ENCODE assay signal across 29 cellular contexts in the genomic region with DNA sequence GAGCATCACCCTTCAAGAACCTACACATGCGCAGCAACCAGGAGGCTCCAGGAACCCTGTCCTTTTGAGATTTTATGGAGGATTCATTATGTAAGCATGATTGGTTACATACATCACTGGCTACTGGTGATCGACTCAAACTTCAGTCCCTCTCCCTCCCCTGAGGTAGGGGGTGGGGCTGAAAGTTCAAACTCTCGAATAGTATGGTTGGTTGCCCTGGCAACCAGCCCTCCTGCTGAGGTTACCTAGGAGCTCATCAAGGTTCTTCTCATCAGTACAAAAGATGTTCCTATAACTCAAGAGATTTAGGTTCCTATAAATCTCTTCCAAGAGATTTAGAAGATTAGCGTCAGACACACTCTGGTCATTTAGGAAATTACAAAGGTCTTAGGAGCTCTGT. TPM values are rescaled to one million over a fixed set of nuclear protein-coding genes. Genes with fewer than 3 reads are reported as not detected.
DNase-seq lines count a peak whose midpoint lies in the region; ATAC-seq and TF ChIP-seq lines count a peak whose summit lies in the region.
"Had no signal": no experiment of that assay in that cellular context is flagged by ENCODE, and none has a peak within 500 bp of the region (broad histone marks: within the 10 kb centered on the region; RNA-seq: fewer than 3 reads in every experiment).

No MANE protein-coding gene starts in this region.

- no CpG with 5 or more reads among the region's 4 CpGs for WGBS in mesendoderm (ENCODE audit: extremely low coverage, insufficient coverage, low lambda C conversion rate)

- H3K56ac ChIP-seq in mesendoderm (ENCODE audit: low read length), result no peak overlapping the region

- H2AFZ ChIP-seq in GM23338, result no peak overlapping the region
- H2AFZ ChIP-seq: GM23248, PC-9 had no signal

- no peak overlapping the region for H2BK15ac ChIP-seq in mesendoderm (replicated peaks; ENCODE audit: low read depth)

- no peak overlapping the region for H3K4me3 ChIP-seq in GM23338
- H3K4me3 ChIP-seq in mesendoderm (ENCODE audit: low read length), result no peak overlapping the region
- H3K4me3 ChIP-seq: GM23248, PC-9, SJCRH30 had no signal

- no peaks in the 10 kb centered on the region for H3F3A ChIP-seq in GM23338 (replicated peaks; ENCODE audit: low read depth)

- no peaks in the 10 kb centered on the region for H3K79me1 ChIP-seq in mesendoderm (ENCODE audit: low read length)

- CTCF ChIA-PET in WTC11 (lab: Charles Lee), result no interaction called here

- H3K36me3 Mint-ChIP-seq in GM23338 (ENCODE audit: low read depth) (no peaks in the 10 kb centered on the region; the same call in 2 of the 3 replicates), WTC11 (no peaks in the 10 kb centered on the region)
- peaks cover 2 to 12% of the 10 kb centered on the region in 2 donors for H3K36me3 Mint-ChIP-seq in stimulated activated naive B cell treated with anti-CD40 and anti-IgM and Interleukin-4, amounts not matched to agents 10 μg/mL and 1 μg/mL and 100 μg/mL, for 72 hours

- H3K23ac ChIP-seq in mesendoderm (ENCODE audit: low read length), result no peak overlapping the region

- H4K5ac ChIP-seq in mesendoderm (ENCODE audit: low read length), result no peak overlapping the region

- no peaks in the 10 kb centered on the region for H3K36me3 ChIP-seq in GM23338 (ENCODE audit: insufficient read depth)
- H3K36me3 ChIP-seq in mesendoderm (ENCODE audit: control insufficient read depth, insufficient read depth, low read length), result no peaks in the 10 kb centered on the region
- H3K36me3 ChIP-seq: BE2C, SJCRH30 had no signal

- H3K18ac ChIP-seq in mesendoderm (ENCODE audit: low read length), result no peak overlapping the region

- H3K9me3 Mint-ChIP-seq in GM23338 (peaks cover 5% of the 10 kb centered on the region; the same call in 1 of the 3 replicates), WTC11 (peaks cover 12% of the 10 kb centered on the region)
- peaks cover 15 to 16% of the 10 kb centered on the region in 2 donors for H3K9me3 Mint-ChIP-seq in stimulated activated naive B cell treated with anti-CD40 and anti-IgM and Interleukin-4, amounts not matched to agents 10 μg/mL and 1 μg/mL and 100 μg/mL, for 72 hours

- ATAC-seq in GM23338 (peak; percentile 54), WTC11 (peak; percentile 42)
- ATAC-seq in stimulated activated naive B cell treated with anti-CD40 and anti-IgM and Interleukin-4, amounts not matched to agents 10 μg/mL and 1 μg/mL and 100 μg/mL, for 72 hours (replicated peaks), result no peak
- ATAC-seq: Right ventricle myocardium inferior, SK-N-SH treated with all-trans-retinoic acid at 6 μM for 48 hours had no signal

- peak; percentile 14 for DNase-seq in DMS 273 (lab: John Stamatoyannopoulos, UW; ENCODE audit: unreplicated experiment)
- no peak for DNase-seq in DMS 273 treated with DMSO at 0.1 percent for 48 hours (lab: John Stamatoyannopoulos, UW)
- DNase-seq in GM23338 (ENCODE audit: low spot score), result peak; percentile 88
- DNase-seq in WTC11 (ENCODE audit: low spot score), result peak; percentile 75
- DNase-seq in mesendoderm, result peak; percentile 89
- DNase-seq in SKM-1 treated with dmso at 0.1 percent for 144 hours (lab: John Stamatoyannopoulos, UW; ENCODE audit: unreplicated experiment), result no peak
- no peak for DNase-seq in stimulated activated naive B cell treated with anti-CD40 and anti-IgM and Interleukin-4, amounts not matched to agents 10 μg/mL and 1 μg/mL and 100 μg/mL, for 72 hours
- DNase-seq: BE2C; CD8-positive, alpha-beta memory T cell; DMS153; DND-41; GM23248; HCEC 1CT; IMR-90; MM.1S; NCI-H2029; NCI-H2227 treated with DMSO at 0.1 percent for 48 hours; NCI-H526 treated with DMSO at 0.1 percent for 48 hours; NK-92 treated with Interleukin-12 subunit alpha and Interleukin-12 subunit beta, amount 100 ng/mL, for 24 hours; PC-9; SJCRH30 had no signal

- H3K9me2 ChIP-seq in GM23338 (ENCODE audit: insufficient read depth), result 0 out of 2 replicates have a peak, but pooled peaks cover 7% of the 10 kb centered on the region

- no peak overlapping the region for H3K4ac ChIP-seq in mesendoderm (ENCODE audit: low read depth, low read length)

- H3K4me2 ChIP-seq in GM23338 (no peak overlapping the region), mesendoderm (ENCODE audit: low read length) (no peak overlapping the region)
- H3K4me2 ChIP-seq: KMS-11, PC-9 had no signal

- peaks cover 5% of the 10 kb centered on the region; the same call in 1 of the 2 replicates for H4K20me1 ChIP-seq in GM23338 (replicated peaks; ENCODE audit: insufficient read depth)

- no peak for TF ChIP-seq CTCF in GM23338 (conservative IDR thresholded peaks at IDR 0.05; ENCODE audit: low read depth in 2 of 2)
- TF ChIP-seq CTCF in WTC11 (IDR thresholded peaks at IDR 0.05), result no peak

- H2BK5ac ChIP-seq in mesendoderm (ENCODE audit: low read length), result no peak overlapping the region

- H3K4me3 Mint-ChIP-seq in GM23338 (no peak overlapping the region), WTC11 (no peak overlapping the region)
- H3K4me3 Mint-ChIP-seq in stimulated activated naive B cell treated with anti-CD40 and anti-IgM and Interleukin-4, amounts not matched to agents 10 μg/mL and 1 μg/mL and 100 μg/mL, for 72 hours, result no peak overlapping the region
- H3K4me3 Mint-ChIP-seq: CD8-positive, alpha-beta memory T cell had no signal

- POLR2A ChIA-PET in WTC11 (lab: Charles Lee), result interaction anchor here (1.0 kb wide), 1 partner anchor 62 kb away, joined by 4 read pairs; a partner anchor contains a TSS

- H3K27ac ChIP-seq in GM23338 (ENCODE audit: low read depth) (no peak overlapping the region), mesendoderm (ENCODE audit: low read depth, low read length) (no peak overlapping the region)
- H3K27ac ChIP-seq: 22Rv1, GM23248, KMS-11, PC-9, SJCRH30 had no signal

- H3K4me1 Mint-ChIP-seq in GM23338 (peaks cover 3% of the 10 kb centered on the region; the same call in 2 of the 3 replicates), WTC11 (peaks cover 11% of the 10 kb centered on the region)
- peaks cover 9 to 12% of the 10 kb centered on the region in 2 donors for H3K4me1 Mint-ChIP-seq in stimulated activated naive B cell treated with anti-CD40 and anti-IgM and Interleukin-4, amounts not matched to agents 10 μg/mL and 1 μg/mL and 100 μg/mL, for 72 hours

- no peak overlapping the region for H3K27ac Mint-ChIP-seq in GM23338
- no peak overlapping the region for H3K27ac Mint-ChIP-seq in WTC11
- H3K27ac Mint-ChIP-seq in stimulated activated naive B cell treated with anti-CD40 and anti-IgM and Interleukin-4, amounts not matched to agents 10 μg/mL and 1 μg/mL and 100 μg/mL, for 72 hours, result no peak overlapping the region
- H3K27ac Mint-ChIP-seq: CD14-positive monocyte; CD8-positive, alpha-beta memory T cell had no signal

- H3K4me1 ChIP-seq in GM23338 (ENCODE audit: insufficient read depth) (no peaks in the 10 kb centered on the region), mesendoderm (ENCODE audit: control insufficient read depth, low read depth, low read length) (peaks cover 2% of the 10 kb centered on the region)
- H3K4me1 ChIP-seq: BE2C, SJCRH30 had no signal

- H3K27me3 ChIP-seq in GM23338 (ENCODE audit: insufficient read depth), result peaks cover 79% of the 10 kb centered on the region
- peaks cover 16% of the 10 kb centered on the region for H3K27me3 ChIP-seq in mesendoderm (ENCODE audit: insufficient read depth, low read length, poor library complexity)
- H3K27me3 ChIP-seq: SJCRH30 had no signal

- no peak overlapping the region for H2BK120ac ChIP-seq in mesendoderm (ENCODE audit: low read depth, low read length)

- no peak overlapping the region for H4K8ac ChIP-seq in mesendoderm (ENCODE audit: low read depth, low read length)

- no peak overlapping the region for H2AK5ac ChIP-seq in mesendoderm (ENCODE audit: low read length)

- H3K9ac ChIP-seq in mesendoderm (ENCODE audit: low read length), result no peak overlapping the region
- H3K9ac ChIP-seq: GM23248, KMS-11 had no signal

- H3K27me3 Mint-ChIP-seq in GM23338 (ENCODE audit: insufficient read depth, low read depth, poor library complexity) (peaks cover 39% of the 10 kb centered on the region), WTC11 (ENCODE audit: low read depth) (peaks cover 93% of the 10 kb centered on the region)
- H3K27me3 Mint-ChIP-seq in stimulated activated naive B cell treated with anti-CD40 and anti-IgM and Interleukin-4, amounts not matched to agents 10 μg/mL and 1 μg/mL and 100 μg/mL, for 72 hours, result peaks cover 60% of the 10 kb centered on the region in 2 donors

- H3K79me2 ChIP-seq in GM23338 (replicated peaks; ENCODE audit: insufficient read depth), result no peaks in the 10 kb centered on the region
- H3K79me2 ChIP-seq in mesendoderm (ENCODE audit: control insufficient read depth, insufficient read depth, low read length), result no peaks in the 10 kb centered on the region

TF ChIP-seq in GM23338, 12 proteins besides CTCF, POLR2A, EP300 and RAD21 (continues in another document):
- no peak for TF ChIP-seq EZH2 (IDR thresholded peaks at IDR 0.05; ENCODE audit: low read depth, unreplicated experiment)
- TF ChIP-seq ZNF331 (CRISPR knock-in tag; IDR thresholded peaks at IDR 0.05; ENCODE audit: low read depth), result no peak

TF ChIP-seq in WTC11, 78 proteins besides CTCF, POLR2A, EP300 and RAD21 (continues in another document):
- no peak for TF ChIP-seq ZNF416 (CRISPR knock-in tag; IDR thresholded peaks at IDR 0.05)
- TF ChIP-seq NFATC4 (CRISPR knock-in tag; IDR thresholded peaks at IDR 0.05), result no peak
- TF ChIP-seq ZNF219 (CRISPR knock-in tag; IDR thresholded peaks at IDR 0.05; ENCODE audit: borderline replicate concordance), result no peak

RNA-seq across cellular contexts. Expression of a gene that starts 21.9 kb away (rescaled TPM):
- 10.9 and 11.9 TPM in 2 replicates for total RNA-seq in GM23338 (2014; rRNA removed; shearing (Covaris generic))
- 10.0 and 10.9 TPM in 2 replicates for polyA plus RNA-seq in GM23338 (2016; fragmentation: Nextera tagmentation; extraction: Ambion mirVana)
- 13.0 to 15.1 TPM (median 14.5 TPM) in 3 replicates for total RNA-seq in WTC11 (2021)
- 9.2 TPM for polyA plus RNA-seq in mesendoderm (2013, experiment 1 of 2)
- polyA plus RNA-seq in mesendoderm (2013, experiment 2 of 2), result 8.6 TPM

RNA-seq across cellular contexts. Expression of a gene that starts 48.9 kb away (rescaled TPM):
- 5.7 and 5.9 TPM in 2 replicates for total RNA-seq in GM23338 (2014; rRNA removed; shearing (Covaris generic))
- polyA plus RNA-seq in GM23338 (2016; fragmentation: Nextera tagmentation; extraction: Ambion mirVana), result 2.8 and 3.1 TPM in 2 replicates
- 6.4 to 7.3 TPM (median 7.0 TPM) in 3 replicates for total RNA-seq in WTC11 (2021)
- polyA plus RNA-seq in mesendoderm (2013, experiment 1 of 2), result 3.1 TPM
- 3.3 TPM for polyA plus RNA-seq in mesendoderm (2013, experiment 2 of 2)

RNA-seq across cellular contexts. Expression of a gene that starts 55.9 kb away (rescaled TPM):
- 0.16 and 1.6 TPM in 2 replicates for total RNA-seq in GM23338 (2014; rRNA removed; shearing (Covaris generic))
- 2.9 and 3.2 TPM in 2 replicates for polyA plus RNA-seq in GM23338 (2016; fragmentation: Nextera tagmentation; extraction: Ambion mirVana)
- total RNA-seq in WTC11 (2021), result 0.26 to 0.46 TPM (median 0.41 TPM) in 3 replicates
- polyA plus RNA-seq in mesendoderm (2013, experiment 1 of 2), result 0.17 TPM
- polyA plus RNA-seq in mesendoderm (2013, experiment 2 of 2), result 0.07 TPM
- total RNA-seq: G401, NCI-H460, PC-9, RPMI7951, SJCRH30 had no signal
- polyA plus RNA-seq: CD8-positive, alpha-beta memory T cell had no signal

Comparison
In these comparisons a context has a peak if more than half of its experiments do, and no peak if none do; other contexts are left out.
1. DNase-seq: peak in DMS 273 (single experiment), GM23338 (single experiment), WTC11 (single experiment) and mesendoderm (single experiment); none in DMS 273 treated with DMSO at 0.1 percent for 48 hours (single experiment), SKM-1 treated with dmso at 0.1 percent for 144 hours (single experiment) and stimulated activated naive B cell treated with anti-CD40 and anti-IgM and Interleukin-4, amounts not matched to agents 10 μg/mL and 1 μg/mL and 100 μg/mL, for 72 hours (single experiment).
2. ATAC-seq: peak in GM23338 (single experiment) and WTC11 (single experiment); none in stimulated activated naive B cell treated with anti-CD40 and anti-IgM and Interleukin-4, amounts not matched to agents 10 μg/mL and 1 μg/mL and 100 μg/mL, for 72 hours (0 of 2).